In genomic region chr14:73055251-73055650, GRCh38 we compare ENCODE assay signal across 1 cellular context.
TF ChIP-seq lines count a peak whose summit lies in the region.

No MANE protein-coding gene starts in this region.

TF ChIP-seq in GM23338, 12 proteins besides CTCF, POLR2A, EP300 and RAD21 (continued from another document):
- TF ChIP-seq POLR2AphosphoS5 (IDR thresholded peaks at IDR 0.05; ENCODE audit: low read depth), result no peak
- TF ChIP-seq, protein P1, sequence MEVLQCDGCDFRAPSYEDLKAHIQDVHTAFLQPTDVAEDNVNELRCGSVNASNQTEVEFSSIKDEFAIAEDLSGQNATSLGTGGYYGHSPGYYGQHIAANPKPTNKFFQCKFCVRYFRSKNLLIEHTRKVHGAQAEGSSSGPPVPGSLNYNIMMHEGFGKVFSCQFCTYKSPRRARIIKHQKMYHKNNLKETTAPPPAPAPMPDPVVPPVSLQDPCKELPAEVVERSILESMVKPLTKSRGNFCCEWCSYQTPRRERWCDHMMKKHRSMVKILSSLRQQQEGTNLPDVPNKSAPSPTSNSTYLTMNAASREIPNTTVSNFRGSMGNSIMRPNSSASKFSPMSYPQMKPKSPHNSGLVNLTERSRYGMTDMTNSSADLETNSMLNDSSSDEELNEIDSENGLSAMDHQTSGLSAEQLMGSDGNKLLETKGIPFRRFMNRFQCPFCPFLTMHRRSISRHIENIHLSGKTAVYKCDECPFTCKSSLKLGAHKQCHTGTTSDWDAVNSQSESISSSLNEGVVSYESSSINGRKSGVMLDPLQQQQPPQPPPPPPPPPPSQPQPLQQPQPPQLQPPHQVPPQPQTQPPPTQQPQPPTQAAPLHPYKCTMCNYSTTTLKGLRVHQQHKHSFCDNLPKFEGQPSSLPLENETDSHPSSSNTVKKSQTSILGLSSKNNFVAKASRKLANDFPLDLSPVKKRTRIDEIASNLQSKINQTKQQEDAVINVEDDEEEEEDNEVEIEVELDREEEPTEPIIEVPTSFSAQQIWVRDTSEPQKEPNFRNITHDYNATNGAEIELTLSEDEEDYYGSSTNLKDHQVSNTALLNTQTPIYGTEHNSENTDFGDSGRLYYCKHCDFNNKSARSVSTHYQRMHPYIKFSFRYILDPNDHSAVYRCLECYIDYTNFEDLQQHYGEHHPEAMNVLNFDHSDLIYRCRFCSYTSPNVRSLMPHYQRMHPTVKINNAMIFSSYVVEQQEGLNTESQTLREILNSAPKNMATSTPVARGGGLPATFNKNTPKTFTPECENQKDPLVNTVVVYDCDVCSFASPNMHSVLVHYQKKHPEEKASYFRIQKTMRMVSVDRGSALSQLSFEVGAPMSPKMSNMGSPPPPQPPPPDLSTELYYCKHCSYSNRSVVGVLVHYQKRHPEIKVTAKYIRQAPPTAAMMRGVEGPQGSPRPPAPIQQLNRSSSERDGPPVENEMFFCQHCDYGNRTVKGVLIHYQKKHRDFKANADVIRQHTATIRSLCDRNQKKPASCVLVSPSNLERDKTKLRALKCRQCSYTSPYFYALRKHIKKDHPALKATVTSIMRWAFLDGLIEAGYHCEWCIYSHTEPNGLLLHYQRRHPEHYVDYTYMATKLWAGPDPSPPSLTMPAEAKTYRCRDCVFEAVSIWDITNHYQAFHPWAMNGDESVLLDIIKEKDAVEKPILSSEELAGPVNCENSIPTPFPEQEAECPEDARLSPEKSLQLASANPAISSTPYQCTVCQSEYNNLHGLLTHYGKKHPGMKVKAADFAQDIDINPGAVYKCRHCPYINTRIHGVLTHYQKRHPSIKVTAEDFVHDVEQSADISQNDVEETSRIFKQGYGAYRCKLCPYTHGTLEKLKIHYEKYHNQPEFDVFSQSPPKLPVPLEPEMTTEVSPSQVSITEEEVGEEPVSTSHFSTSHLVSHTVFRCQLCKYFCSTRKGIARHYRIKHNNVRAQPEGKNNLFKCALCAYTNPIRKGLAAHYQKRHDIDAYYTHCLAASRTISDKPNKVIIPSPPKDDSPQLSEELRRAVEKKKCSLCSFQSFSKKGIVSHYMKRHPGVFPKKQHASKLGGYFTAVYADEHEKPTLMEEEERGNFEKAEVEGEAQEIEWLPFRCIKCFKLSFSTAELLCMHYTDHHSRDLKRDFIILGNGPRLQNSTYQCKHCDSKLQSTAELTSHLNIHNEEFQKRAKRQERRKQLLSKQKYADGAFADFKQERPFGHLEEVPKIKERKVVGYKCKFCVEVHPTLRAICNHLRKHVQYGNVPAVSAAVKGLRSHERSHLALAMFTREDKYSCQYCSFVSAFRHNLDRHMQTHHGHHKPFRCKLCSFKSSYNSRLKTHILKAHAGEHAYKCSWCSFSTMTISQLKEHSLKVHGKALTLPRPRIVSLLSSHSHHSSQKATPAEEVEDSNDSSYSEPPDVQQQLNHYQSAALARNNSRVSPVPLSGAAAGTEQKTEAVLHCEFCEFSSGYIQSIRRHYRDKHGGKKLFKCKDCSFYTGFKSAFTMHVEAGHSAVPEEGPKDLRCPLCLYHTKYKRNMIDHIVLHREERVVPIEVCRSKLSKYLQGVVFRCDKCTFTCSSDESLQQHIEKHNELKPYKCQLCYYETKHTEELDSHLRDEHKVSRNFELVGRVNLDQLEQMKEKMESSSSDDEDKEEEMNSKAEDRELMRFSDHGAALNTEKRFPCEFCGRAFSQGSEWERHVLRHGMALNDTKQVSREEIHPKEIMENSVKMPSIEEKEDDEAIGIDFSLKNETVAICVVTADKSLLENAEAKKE (CRISPR knock-in tag; IDR thresholded peaks at IDR 0.05), result no peak
- no peak for TF ChIP-seq ZNF331 (CRISPR knock-in tag; IDR thresholded peaks at IDR 0.05; ENCODE audit: low read depth)
- no peak for TF ChIP-seq JUNB (IDR thresholded peaks at IDR 0.05; ENCODE audit: unreplicated experiment)
TF ChIP-seq in GM23338: peak in this region for 0.
